In the genomic region with DNA sequence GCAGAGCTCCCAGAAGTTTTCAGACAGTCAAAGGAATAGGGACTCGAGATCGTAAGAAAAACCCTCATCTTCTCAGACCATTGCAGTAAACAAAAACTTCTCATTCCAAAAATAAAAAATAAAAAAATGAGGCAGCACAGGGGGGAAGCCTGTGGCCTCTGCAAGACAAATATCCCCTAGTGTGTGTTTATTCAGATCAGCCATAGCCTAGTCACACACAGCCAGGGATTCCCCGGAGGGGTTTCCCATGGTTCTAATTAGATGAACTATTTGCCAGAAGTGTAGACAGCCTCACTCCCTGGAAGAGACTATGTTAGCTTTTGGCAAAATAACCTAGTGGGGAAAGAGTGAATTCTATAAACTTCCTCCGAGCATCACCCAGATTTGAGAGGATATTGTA, we compare ENCODE assay signal across 1 cellular context.
TF ChIP-seq lines count a peak whose summit lies in the region.

No MANE protein-coding gene starts in this region.

TF ChIP-seq in GM23338, 12 proteins besides CTCF, POLR2A, EP300 and RAD21 (continued from another document):
- TF ChIP-seq, protein P1, sequence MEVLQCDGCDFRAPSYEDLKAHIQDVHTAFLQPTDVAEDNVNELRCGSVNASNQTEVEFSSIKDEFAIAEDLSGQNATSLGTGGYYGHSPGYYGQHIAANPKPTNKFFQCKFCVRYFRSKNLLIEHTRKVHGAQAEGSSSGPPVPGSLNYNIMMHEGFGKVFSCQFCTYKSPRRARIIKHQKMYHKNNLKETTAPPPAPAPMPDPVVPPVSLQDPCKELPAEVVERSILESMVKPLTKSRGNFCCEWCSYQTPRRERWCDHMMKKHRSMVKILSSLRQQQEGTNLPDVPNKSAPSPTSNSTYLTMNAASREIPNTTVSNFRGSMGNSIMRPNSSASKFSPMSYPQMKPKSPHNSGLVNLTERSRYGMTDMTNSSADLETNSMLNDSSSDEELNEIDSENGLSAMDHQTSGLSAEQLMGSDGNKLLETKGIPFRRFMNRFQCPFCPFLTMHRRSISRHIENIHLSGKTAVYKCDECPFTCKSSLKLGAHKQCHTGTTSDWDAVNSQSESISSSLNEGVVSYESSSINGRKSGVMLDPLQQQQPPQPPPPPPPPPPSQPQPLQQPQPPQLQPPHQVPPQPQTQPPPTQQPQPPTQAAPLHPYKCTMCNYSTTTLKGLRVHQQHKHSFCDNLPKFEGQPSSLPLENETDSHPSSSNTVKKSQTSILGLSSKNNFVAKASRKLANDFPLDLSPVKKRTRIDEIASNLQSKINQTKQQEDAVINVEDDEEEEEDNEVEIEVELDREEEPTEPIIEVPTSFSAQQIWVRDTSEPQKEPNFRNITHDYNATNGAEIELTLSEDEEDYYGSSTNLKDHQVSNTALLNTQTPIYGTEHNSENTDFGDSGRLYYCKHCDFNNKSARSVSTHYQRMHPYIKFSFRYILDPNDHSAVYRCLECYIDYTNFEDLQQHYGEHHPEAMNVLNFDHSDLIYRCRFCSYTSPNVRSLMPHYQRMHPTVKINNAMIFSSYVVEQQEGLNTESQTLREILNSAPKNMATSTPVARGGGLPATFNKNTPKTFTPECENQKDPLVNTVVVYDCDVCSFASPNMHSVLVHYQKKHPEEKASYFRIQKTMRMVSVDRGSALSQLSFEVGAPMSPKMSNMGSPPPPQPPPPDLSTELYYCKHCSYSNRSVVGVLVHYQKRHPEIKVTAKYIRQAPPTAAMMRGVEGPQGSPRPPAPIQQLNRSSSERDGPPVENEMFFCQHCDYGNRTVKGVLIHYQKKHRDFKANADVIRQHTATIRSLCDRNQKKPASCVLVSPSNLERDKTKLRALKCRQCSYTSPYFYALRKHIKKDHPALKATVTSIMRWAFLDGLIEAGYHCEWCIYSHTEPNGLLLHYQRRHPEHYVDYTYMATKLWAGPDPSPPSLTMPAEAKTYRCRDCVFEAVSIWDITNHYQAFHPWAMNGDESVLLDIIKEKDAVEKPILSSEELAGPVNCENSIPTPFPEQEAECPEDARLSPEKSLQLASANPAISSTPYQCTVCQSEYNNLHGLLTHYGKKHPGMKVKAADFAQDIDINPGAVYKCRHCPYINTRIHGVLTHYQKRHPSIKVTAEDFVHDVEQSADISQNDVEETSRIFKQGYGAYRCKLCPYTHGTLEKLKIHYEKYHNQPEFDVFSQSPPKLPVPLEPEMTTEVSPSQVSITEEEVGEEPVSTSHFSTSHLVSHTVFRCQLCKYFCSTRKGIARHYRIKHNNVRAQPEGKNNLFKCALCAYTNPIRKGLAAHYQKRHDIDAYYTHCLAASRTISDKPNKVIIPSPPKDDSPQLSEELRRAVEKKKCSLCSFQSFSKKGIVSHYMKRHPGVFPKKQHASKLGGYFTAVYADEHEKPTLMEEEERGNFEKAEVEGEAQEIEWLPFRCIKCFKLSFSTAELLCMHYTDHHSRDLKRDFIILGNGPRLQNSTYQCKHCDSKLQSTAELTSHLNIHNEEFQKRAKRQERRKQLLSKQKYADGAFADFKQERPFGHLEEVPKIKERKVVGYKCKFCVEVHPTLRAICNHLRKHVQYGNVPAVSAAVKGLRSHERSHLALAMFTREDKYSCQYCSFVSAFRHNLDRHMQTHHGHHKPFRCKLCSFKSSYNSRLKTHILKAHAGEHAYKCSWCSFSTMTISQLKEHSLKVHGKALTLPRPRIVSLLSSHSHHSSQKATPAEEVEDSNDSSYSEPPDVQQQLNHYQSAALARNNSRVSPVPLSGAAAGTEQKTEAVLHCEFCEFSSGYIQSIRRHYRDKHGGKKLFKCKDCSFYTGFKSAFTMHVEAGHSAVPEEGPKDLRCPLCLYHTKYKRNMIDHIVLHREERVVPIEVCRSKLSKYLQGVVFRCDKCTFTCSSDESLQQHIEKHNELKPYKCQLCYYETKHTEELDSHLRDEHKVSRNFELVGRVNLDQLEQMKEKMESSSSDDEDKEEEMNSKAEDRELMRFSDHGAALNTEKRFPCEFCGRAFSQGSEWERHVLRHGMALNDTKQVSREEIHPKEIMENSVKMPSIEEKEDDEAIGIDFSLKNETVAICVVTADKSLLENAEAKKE (CRISPR knock-in tag; IDR thresholded peaks at IDR 0.05), result no peak
- TF ChIP-seq EZH2 (IDR thresholded peaks at IDR 0.05; ENCODE audit: low read depth, unreplicated experiment), result no peak
- no peak for TF ChIP-seq ZNF331 (CRISPR knock-in tag; IDR thresholded peaks at IDR 0.05; ENCODE audit: low read depth)
- TF ChIP-seq CREB1 (CRISPR knock-in tag; IDR thresholded peaks at IDR 0.05; ENCODE audit: low read depth), result no peak
- TF ChIP-seq POLR2AphosphoS5 (IDR thresholded peaks at IDR 0.05; ENCODE audit: low read depth), result no peak
- TF ChIP-seq, protein P2, sequence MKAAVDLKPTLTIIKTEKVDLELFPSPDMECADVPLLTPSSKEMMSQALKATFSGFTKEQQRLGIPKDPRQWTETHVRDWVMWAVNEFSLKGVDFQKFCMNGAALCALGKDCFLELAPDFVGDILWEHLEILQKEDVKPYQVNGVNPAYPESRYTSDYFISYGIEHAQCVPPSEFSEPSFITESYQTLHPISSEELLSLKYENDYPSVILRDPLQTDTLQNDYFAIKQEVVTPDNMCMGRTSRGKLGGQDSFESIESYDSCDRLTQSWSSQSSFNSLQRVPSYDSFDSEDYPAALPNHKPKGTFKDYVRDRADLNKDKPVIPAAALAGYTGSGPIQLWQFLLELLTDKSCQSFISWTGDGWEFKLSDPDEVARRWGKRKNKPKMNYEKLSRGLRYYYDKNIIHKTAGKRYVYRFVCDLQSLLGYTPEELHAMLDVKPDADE (IDR thresholded peaks at IDR 0.05), result no peak
